ENCODE assay signal across 1 cellular context in the genomic region with DNA sequence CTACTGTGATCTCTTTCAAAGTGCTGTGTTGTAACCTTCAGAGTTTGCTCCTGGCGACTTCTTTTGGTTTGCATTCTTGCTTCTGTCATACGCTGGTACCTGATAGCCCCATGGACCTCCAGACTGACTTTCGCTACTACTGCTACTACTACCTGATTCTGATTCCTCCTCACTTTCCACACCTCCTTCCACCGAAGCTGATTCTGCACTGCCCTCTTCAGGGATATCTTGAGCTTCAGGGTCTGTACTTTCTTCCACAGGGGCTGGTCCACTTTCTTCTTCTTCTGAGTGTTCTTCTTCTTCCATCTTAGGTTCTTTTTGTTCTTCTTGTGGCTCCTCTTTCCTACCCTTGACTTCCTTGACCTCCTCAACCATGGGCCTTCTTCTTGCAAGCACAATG.
TF ChIP-seq lines count a peak whose summit lies in the region.

No MANE protein-coding gene starts in this region.

TF ChIP-seq in WTC11, 78 proteins besides CTCF, POLR2A, EP300 and RAD21 (continued from another document):
- TF ChIP-seq, protein P1, sequence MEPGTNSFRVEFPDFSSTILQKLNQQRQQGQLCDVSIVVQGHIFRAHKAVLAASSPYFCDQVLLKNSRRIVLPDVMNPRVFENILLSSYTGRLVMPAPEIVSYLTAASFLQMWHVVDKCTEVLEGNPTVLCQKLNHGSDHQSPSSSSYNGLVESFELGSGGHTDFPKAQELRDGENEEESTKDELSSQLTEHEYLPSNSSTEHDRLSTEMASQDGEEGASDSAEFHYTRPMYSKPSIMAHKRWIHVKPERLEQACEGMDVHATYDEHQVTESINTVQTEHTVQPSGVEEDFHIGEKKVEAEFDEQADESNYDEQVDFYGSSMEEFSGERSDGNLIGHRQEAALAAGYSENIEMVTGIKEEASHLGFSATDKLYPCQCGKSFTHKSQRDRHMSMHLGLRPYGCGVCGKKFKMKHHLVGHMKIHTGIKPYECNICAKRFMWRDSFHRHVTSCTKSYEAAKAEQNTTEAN (CRISPR knock-in tag; IDR thresholded peaks at IDR 0.05): no peak
